Comparison of ENCODE assay signal across 1 cellular context in the genomic region with DNA sequence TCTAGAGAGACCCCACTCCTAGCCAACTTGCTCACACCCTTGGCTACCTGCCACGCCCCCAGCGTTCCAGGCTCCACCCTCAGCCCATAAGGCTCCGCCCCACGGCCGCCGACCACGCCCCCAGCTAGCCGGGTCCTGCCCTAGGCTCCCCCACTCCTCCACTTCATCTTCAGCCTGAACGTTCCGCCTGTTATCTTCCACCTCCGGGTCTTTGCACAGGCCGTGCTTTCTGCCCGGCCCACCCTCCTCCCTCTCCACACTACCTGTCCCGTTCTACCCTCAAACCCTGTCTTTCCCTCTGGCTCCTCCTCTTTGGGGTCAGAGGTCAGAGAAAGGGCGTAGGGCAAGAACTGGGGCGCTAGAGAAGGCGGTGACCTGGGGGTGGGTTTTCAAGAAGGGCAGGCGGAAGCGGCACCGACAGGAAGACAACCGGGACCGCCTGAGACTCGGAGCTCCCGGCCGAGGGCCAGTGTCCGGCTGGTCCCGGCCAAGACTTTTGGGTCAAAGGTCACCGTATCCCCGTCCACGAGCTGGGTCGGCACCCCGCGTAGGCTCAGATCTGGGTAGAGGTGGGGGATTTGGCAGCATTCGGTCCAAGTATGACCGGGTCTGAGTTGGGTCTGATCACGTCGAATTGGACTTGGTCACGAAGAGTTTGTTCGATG.
TF ChIP-seq lines count a peak whose summit lies in the region.

No MANE protein-coding gene starts in this region.

TF ChIP-seq in HEK293, 187 proteins besides CTCF, POLR2A, EP300 and RAD21 (continued from another document and continues in another):
- TF ChIP-seq, protein P1, sequence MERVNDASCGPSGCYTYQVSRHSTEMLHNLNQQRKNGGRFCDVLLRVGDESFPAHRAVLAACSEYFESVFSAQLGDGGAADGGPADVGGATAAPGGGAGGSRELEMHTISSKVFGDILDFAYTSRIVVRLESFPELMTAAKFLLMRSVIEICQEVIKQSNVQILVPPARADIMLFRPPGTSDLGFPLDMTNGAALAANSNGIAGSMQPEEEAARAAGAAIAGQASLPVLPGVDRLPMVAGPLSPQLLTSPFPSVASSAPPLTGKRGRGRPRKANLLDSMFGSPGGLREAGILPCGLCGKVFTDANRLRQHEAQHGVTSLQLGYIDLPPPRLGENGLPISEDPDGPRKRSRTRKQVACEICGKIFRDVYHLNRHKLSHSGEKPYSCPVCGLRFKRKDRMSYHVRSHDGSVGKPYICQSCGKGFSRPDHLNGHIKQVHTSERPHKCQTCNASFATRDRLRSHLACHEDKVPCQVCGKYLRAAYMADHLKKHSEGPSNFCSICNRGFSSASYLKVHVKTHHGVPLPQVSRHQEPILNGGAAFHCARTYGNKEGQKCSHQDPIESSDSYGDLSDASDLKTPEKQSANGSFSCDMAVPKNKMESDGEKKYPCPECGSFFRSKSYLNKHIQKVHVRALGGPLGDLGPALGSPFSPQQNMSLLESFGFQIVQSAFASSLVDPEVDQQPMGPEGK (tag by site-specific recombination; IDR thresholded peaks at IDR 0.05): peak; percentile 89
- TF ChIP-seq, protein P2, sequence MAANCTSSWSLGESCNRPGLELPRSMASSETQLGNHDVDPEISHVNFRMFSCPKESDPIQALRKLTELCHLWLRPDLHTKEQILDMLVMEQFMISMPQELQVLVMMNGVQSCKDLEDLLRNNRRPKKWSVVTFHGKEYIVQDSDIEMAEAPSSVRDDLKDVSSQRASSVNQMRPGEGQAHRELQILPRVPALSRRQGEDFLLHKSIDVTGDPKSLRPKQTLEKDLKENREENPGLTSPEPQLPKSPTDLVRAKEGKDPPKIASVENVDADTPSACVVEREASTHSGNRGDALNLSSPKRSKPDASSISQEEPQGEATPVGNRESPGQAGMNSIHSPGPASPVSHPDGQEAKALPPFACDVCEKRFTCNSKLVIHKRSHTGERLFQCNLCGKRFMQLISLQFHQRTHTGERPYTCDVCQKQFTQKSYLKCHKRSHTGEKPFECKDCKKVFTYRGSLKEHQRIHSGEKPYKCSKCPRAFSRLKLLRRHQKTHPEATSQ (tag by site-specific recombination; IDR thresholded peaks at IDR 0.05): 0 out of 2 replicates have a peak, but pooled peaks have one; percentile 35
- TF ChIP-seq ZEB2 (tag by site-specific recombination; IDR thresholded peaks at IDR 0.05) (peak; percentile 88), SP3 (tag by site-specific recombination; IDR thresholded peaks at IDR 0.05) (peak; percentile 95), ZNF114 (tag by site-specific recombination; IDR thresholded peaks at IDR 0.05) (no peak), ZNF366 (tag by site-specific recombination; conservative IDR thresholded peaks at IDR 0.05) (peak; percentile 57), ZNF629 (tag by site-specific recombination; IDR thresholded peaks at IDR 0.05) (peak; percentile 66), ZNF76 (tag by site-specific recombination; IDR thresholded peaks at IDR 0.05; ENCODE audit: borderline replicate concordance, low read depth) (peak; percentile 59; the same call in 1 of the 2 replicates), KLF16 (tag by site-specific recombination; IDR thresholded peaks at IDR 0.05) (peak; percentile 95), ZNF341 (tag by site-specific recombination; IDR thresholded peaks at IDR 0.05; ENCODE audit: low read depth) (peak; percentile 75; the same call in 1 of the 2 replicates), ZNF785 (tag by site-specific recombination; IDR thresholded peaks at IDR 0.05) (peak; percentile 59; the same call in 1 of the 2 replicates), SP2 (tag by site-specific recombination; IDR thresholded peaks at IDR 0.05) (peak; percentile 80), ZNF2 (tag by site-specific recombination; IDR thresholded peaks at IDR 0.05) (0 out of 2 replicates have a peak, but pooled peaks have one; percentile 33), ZNF138 (tag by site-specific recombination; IDR thresholded peaks at IDR 0.05; ENCODE audit: borderline replicate concordance) (no peak), GLIS1 (tag by site-specific recombination; IDR thresholded peaks at IDR 0.05) (no peak), ZNF501 (tag by site-specific recombination; IDR thresholded peaks at IDR 0.05) (peak; percentile 47; the same call in 1 of the 2 replicates), SP7 (tag by site-specific recombination; IDR thresholded peaks at IDR 0.05) (0 out of 2 replicates have a peak, but pooled peaks have one; percentile 20), ZNF169 (tag by site-specific recombination; IDR thresholded peaks at IDR 0.05) (no peak), ZNF324 (tag by site-specific recombination; IDR thresholded peaks at IDR 0.05) (peak; percentile 71), ZNF843 (tag by site-specific recombination; IDR thresholded peaks at IDR 0.05) (no peak), ZSCAN30 (tag by site-specific recombination; IDR thresholded peaks at IDR 0.05) (no peak), ZNF623 (tag by site-specific recombination; IDR thresholded peaks at IDR 0.05) (peak; percentile 96), BCL11B (tag by site-specific recombination; IDR thresholded peaks at IDR 0.05; ENCODE audit: low read depth) (peak; percentile 100), BCL11A (tag by site-specific recombination; IDR thresholded peaks at IDR 0.05; ENCODE audit: low read depth) (peak; percentile 99), ZNF600 (tag by site-specific recombination; IDR thresholded peaks at IDR 0.05) (peak; percentile 55; the same call in 1 of the 2 replicates), ZNF776 (tag by site-specific recombination; IDR thresholded peaks at IDR 0.05; ENCODE audit: borderline replicate concordance) (no peak), GLI2 (tag by site-specific recombination; IDR thresholded peaks at IDR 0.05; ENCODE audit: borderline replicate concordance, low read depth) (no peak), KLF1 (tag by site-specific recombination; IDR thresholded peaks at IDR 0.05) (peak; percentile 86)
- TF ChIP-seq, protein P3, sequence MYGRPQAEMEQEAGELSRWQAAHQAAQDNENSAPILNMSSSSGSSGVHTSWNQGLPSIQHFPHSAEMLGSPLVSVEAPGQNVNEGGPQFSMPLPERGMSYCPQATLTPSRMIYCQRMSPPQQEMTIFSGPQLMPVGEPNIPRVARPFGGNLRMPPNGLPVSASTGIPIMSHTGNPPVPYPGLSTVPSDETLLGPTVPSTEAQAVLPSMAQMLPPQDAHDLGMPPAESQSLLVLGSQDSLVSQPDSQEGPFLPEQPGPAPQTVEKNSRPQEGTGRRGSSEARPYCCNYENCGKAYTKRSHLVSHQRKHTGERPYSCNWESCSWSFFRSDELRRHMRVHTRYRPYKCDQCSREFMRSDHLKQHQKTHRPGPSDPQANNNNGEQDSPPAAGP (tag by site-specific recombination; IDR thresholded peaks at IDR 0.05): peak; percentile 89
- TF ChIP-seq, protein P4, sequence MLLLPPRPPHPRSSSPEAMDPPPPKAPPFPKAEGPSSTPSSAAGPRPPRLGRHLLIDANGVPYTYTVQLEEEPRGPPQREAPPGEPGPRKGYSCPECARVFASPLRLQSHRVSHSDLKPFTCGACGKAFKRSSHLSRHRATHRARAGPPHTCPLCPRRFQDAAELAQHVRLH (tag by site-specific recombination; IDR thresholded peaks at IDR 0.05): peak; percentile 85
- TF ChIP-seq, protein P5, sequence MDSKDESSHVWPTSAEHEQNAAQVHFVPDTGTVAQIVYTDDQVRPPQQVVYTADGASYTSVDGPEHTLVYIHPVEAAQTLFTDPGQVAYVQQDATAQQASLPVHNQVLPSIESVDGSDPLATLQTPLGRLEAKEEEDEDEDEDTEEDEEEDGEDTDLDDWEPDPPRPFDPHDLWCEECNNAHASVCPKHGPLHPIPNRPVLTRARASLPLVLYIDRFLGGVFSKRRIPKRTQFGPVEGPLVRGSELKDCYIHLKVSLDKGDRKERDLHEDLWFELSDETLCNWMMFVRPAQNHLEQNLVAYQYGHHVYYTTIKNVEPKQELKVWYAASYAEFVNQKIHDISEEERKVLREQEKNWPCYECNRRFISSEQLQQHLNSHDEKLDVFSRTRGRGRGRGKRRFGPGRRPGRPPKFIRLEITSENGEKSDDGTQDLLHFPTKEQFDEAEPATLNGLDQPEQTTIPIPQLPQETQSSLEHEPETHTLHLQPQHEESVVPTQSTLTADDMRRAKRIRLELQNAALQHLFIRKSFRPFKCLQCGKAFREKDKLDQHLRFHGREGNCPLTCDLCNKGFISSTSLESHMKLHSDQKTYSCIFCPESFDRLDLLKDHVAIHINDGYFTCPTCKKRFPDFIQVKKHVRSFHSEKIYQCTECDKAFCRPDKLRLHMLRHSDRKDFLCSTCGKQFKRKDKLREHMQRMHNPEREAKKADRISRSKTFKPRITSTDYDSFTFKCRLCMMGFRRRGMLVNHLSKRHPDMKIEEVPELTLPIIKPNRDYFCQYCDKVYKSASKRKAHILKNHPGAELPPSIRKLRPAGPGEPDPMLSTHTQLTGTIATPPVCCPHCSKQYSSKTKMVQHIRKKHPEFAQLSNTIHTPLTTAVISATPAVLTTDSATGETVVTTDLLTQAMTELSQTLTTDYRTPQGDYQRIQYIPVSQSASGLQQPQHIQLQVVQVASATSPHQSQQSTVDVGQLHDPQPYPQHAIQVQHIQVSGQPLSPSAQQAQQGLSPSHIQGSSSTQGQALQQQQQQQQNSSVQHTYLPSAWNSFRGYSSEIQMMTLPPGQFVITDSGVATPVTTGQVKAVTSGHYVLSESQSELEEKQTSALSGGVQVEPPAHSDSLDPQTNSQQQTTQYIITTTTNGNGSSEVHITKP (tag by site-specific recombination; IDR thresholded peaks at IDR 0.05): peak; percentile 81
- TF ChIP-seq, protein P6, sequence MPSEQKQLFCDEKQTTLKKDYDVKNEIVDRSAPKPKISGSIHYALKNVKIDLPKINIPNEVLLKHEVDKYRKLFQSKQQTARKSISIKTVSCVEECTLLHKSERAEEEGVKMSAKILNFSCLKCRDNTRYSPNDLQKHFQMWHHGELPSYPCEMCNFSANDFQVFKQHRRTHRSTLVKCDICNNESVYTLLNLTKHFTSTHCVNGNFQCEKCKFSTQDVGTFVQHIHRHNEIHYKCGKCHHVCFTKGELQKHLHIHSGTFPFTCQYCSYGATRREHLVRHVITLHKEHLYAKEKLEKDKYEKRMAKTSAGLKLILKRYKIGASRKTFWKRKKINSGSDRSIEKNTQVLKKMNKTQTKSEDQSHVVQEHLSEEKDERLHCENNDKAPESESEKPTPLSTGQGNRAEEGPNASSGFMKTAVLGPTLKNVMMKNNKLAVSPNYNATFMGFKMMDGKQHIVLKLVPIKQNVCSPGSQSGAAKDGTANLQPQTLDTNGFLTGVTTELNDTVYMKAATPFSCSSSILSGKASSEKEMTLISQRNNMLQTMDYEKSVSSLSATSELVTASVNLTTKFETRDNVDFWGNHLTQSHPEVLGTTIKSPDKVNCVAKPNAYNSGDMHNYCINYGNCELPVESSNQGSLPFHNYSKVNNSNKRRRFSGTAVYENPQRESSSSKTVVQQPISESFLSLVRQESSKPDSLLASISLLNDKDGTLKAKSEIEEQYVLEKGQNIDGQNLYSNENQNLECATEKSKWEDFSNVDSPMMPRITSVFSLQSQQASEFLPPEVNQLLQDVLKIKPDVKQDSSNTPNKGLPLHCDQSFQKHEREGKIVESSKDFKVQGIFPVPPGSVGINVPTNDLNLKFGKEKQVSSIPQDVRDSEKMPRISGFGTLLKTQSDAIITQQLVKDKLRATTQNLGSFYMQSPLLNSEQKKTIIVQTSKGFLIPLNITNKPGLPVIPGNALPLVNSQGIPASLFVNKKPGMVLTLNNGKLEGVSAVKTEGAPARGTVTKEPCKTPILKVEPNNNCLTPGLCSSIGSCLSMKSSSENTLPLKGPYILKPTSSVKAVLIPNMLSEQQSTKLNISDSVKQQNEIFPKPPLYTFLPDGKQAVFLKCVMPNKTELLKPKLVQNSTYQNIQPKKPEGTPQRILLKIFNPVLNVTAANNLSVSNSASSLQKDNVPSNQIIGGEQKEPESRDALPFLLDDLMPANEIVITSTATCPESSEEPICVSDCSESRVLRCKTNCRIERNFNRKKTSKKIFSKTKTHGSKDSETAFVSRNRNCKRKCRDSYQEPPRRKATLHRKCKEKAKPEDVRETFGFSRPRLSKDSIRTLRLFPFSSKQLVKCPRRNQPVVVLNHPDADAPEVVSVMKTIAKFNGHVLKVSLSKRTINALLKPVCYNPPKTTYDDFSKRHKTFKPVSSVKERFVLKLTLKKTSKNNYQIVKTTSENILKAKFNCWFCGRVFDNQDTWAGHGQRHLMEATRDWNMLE (tag by site-specific recombination; conservative IDR thresholded peaks at IDR 0.05; ENCODE audit: low read depth): no peak
- TF ChIP-seq, protein P7, sequence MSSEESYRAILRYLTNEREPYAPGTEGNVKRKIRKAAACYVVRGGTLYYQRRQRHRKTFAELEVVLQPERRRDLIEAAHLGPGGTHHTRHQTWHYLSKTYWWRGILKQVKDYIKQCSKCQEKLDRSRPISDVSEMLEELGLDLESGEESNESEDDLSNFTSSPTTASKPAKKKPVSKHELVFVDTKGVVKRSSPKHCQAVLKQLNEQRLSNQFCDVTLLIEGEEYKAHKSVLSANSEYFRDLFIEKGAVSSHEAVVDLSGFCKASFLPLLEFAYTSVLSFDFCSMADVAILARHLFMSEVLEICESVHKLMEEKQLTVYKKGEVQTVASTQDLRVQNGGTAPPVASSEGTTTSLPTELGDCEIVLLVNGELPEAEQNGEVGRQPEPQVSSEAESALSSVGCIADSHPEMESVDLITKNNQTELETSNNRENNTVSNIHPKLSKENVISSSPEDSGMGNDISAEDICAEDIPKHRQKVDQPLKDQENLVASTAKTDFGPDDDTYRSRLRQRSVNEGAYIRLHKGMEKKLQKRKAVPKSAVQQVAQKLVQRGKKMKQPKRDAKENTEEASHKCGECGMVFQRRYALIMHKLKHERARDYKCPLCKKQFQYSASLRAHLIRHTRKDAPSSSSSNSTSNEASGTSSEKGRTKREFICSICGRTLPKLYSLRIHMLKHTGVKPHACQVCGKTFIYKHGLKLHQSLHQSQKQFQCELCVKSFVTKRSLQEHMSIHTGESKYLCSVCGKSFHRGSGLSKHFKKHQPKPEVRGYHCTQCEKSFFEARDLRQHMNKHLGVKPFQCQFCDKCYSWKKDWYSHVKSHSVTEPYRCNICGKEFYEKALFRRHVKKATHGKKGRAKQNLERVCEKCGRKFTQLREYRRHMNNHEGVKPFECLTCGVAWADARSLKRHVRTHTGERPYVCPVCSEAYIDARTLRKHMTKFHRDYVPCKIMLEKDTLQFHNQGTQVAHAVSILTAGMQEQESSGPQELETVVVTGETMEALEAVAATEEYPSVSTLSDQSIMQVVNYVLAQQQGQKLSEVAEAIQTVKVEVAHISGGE (tag by site-specific recombination; conservative IDR thresholded peaks at IDR 0.05; ENCODE audit: low read depth): peak; percentile 95
- TF ChIP-seq, protein P8, sequence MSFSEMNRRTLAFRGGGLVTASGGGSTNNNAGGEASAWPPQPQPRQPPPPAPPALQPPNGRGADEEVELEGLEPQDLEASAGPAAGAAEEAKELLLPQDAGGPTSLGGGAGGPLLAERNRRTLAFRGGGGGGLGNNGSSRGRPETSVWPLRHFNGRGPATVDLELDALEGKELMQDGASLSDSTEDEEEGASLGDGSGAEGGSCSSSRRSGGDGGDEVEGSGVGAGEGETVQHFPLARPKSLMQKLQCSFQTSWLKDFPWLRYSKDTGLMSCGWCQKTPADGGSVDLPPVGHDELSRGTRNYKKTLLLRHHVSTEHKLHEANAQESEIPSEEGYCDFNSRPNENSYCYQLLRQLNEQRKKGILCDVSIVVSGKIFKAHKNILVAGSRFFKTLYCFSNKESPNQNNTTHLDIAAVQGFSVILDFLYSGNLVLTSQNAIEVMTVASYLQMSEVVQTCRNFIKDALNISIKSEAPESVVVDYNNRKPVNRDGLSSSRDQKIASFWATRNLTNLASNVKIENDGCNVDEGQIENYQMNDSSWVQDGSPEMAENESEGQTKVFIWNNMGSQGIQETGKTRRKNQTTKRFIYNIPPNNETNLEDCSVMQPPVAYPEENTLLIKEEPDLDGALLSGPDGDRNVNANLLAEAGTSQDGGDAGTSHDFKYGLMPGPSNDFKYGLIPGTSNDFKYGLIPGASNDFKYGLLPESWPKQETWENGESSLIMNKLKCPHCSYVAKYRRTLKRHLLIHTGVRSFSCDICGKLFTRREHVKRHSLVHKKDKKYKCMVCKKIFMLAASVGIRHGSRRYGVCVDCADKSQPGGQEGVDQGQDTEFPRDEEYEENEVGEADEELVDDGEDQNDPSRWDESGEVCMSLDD (tag by site-specific recombination; IDR thresholded peaks at IDR 0.05): peak; percentile 65
